Comparison of ENCODE assay signal across 22 cellular contexts in the genomic region with DNA sequence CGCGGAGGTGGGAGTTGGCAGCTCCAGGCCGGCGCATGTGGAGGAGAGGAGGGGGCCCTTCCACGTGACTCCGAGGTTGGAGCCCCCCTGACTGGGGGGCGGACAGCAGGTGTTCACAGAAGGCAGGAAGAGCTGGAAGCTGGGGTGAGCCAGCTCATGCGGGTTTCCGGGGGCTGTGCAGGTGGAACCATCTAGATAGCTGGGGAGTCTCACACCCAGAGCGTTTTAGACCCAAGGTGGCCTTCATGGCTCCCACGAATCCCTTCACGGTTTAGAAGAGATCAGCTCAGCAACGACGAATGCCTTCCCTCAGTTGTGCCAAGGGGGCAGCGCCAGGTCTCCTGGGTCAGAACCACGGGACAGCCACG.
"Had no signal": no experiment of that assay in that cellular context is flagged by ENCODE, and none has a peak within 500 bp of the region (broad histone marks: within the 10 kb centered on the region; RNA-seq: fewer than 3 reads in every experiment).

No MANE protein-coding gene starts in this region.

- H3K27ac Mint-ChIP-seq: activated CD4-positive, alpha-beta T cell treated with anti-CD3 and anti-CD28 coated beads for 36 hours; activated naive CD4-positive, alpha-beta T cell treated with anti-CD3 and anti-CD28 coated beads, Interleukin-2, amount 10 ng/mL, durations not matched to agents 7 days and 5 days; activated naive CD8-positive, alpha-beta T cell treated with anti-CD3 and anti-CD28 coated beads for 36 hours; activated T-cell treated with anti-CD3 and anti-CD28 coated beads, Interleukin-2, amount 50 U/mL, for 72 hours; activated T-helper 2 cell treated with anti-CD3 and anti-CD28 coated beads, Interferon-gamma antibody, Interleukin-2, Interleukin-4, amounts not matched to agents 10 μg/mL and 5 μg/mL and 100 μg/mL, durations not matched to agents 14 hours and 24 hours and 36 hours had no signal

- H3K4me1 Mint-ChIP-seq: activated CD4-positive, alpha-beta T cell treated with anti-CD3 and anti-CD28 coated beads for 36 hours; activated naive CD4-positive, alpha-beta T cell treated with anti-CD3 and anti-CD28 coated beads, Interleukin-2, amount 10 ng/mL, durations not matched to agents 7 days and 5 days; activated naive CD8-positive, alpha-beta T cell treated with anti-CD3 and anti-CD28 coated beads for 36 hours had no signal

- H3K4me2 ChIP-seq: SK-N-SH had no signal

- H3K27ac ChIP-seq: brain microvascular endothelial cell, cardiac muscle cell, SJCRH30, VCaP had no signal

- H3K27me3 ChIP-seq: brain microvascular endothelial cell, cardiac muscle cell, SJCRH30 had no signal

- H3K27me3 Mint-ChIP-seq: activated CD4-positive, alpha-beta T cell treated with anti-CD3 and anti-CD28 coated beads for 36 hours; activated naive CD4-positive, alpha-beta T cell treated with anti-CD3 and anti-CD28 coated beads, Interleukin-2, amount 10 ng/mL, durations not matched to agents 7 days and 5 days; activated naive CD8-positive, alpha-beta T cell treated with anti-CD3 and anti-CD28 coated beads for 36 hours had no signal

- H3K9me3 ChIP-seq: SJCRH30, SK-N-SH had no signal

- H3K9ac ChIP-seq: SK-N-SH had no signal

- DNase-seq: activated CD4-positive, alpha-beta T cell treated with anti-CD3 and anti-CD28 coated beads for 36 hours; activated CD4-positive, alpha-beta T cell treated with anti-CD3 and anti-CD28 coated beads, Interleukin-2, amount 50 U/mL, for 4 hours; activated CD8-positive, alpha-beta memory T cell treated with anti-CD3 and anti-CD28 coated beads for 24 hours; activated gamma-delta T cell treated with Interleukin-2 at 50 U/mL for 16 hours; activated naive CD4-positive, alpha-beta T cell treated with anti-CD3 and anti-CD28 coated beads, Interleukin-2, amount 10 ng/mL, durations not matched to agents 7 days and 5 days; activated naive CD8-positive, alpha-beta T cell treated with anti-CD3 and anti-CD28 coated beads for 36 hours; brain microvascular endothelial cell; KG1; NCI-H1048; NCI-H1694; NCI-H2029; NCI-H526 treated with DMSO at 0.1 percent for 48 hours; NCI-H82; RPMI8226; SJCRH30; SK-N-SH; T-helper 1 cell had no signal

- H3K36me3 ChIP-seq: brain microvascular endothelial cell, cardiac muscle cell, SJCRH30 had no signal

- H3K4me1 ChIP-seq: SJCRH30 had no signal

- H3K4me3 ChIP-seq: cardiac muscle cell, SJCRH30 had no signal

- H3K4me3 Mint-ChIP-seq: activated CD4-positive, alpha-beta T cell treated with anti-CD3 and anti-CD28 coated beads for 36 hours; activated naive CD4-positive, alpha-beta T cell treated with anti-CD3 and anti-CD28 coated beads, Interleukin-2, amount 10 ng/mL, durations not matched to agents 7 days and 5 days; activated naive CD8-positive, alpha-beta T cell treated with anti-CD3 and anti-CD28 coated beads for 36 hours; activated T-cell treated with anti-CD3 and anti-CD28 coated beads, Interleukin-2, amount 50 U/mL, for 72 hours had no signal

- H3K36me3 Mint-ChIP-seq: activated naive CD8-positive, alpha-beta T cell treated with anti-CD3 and anti-CD28 coated beads for 36 hours had no signal

- ATAC-seq: activated CD4-positive, alpha-beta T cell treated with anti-CD3 and anti-CD28 coated beads for 36 hours; activated T-cell treated with anti-CD3 and anti-CD28 coated beads, Interleukin-2, amount 50 U/mL, for 72 hours; Right ventricle myocardium inferior had no signal
